ENCODE assay signal across 35 cellular contexts in genomic region chr14:104182857-104183425, GRCh38.
"Had no signal": no experiment of that assay in that cellular context is flagged by ENCODE, and none has a peak within 500 bp of the region (broad histone marks: within the 10 kb centered on the region; RNA-seq: fewer than 3 reads in every experiment).

No MANE protein-coding gene starts in this region.

- H3K9me3 ChIP-seq: adrenal gland, body of pancreas, breast epithelium had no signal

- H3K9me3 Mint-ChIP-seq: activated CD4-positive, alpha-beta memory T cell treated with anti-CD3 and anti-CD28 coated beads for 36 hours; activated CD4-positive, alpha-beta T cell treated with anti-CD3 and anti-CD28 coated beads, Interleukin-2, amount 10 ng/mL, durations not matched to agents 24 days and 14 days; activated CD8-positive, alpha-beta T cell treated with anti-CD3 and anti-CD28 coated beads for 36 hours; activated naive CD4-positive, alpha-beta T cell treated with anti-CD3 and anti-CD28 coated beads for 36 hours; activated naive CD4-positive, alpha-beta T cell treated with anti-CD3 and anti-CD28 coated beads, Interleukin-2, amount 50 U/mL, for 72 hours; activated naive CD8-positive, alpha-beta T cell treated with anti-CD3 and anti-CD28 coated beads for 36 hours; activated T-cell treated with anti-CD3 and anti-CD28 coated beads, Interleukin-2, amount 50 U/mL, for 4 hours; activated T-cell treated with anti-CD3 and anti-CD28 coated beads, Interleukin-2, amount 50 U/mL, for 72 hours; activated T-helper 1 cell treated with anti-CD3 and anti-CD28 coated beads, Interleukin-12 subunit alpha, Interleukin-12 subunit beta, Interleukin-2, Interleukin-4 antibody, amounts not matched to agents 30 ng/mL and 10 ng/mL and 1 ng/mL, durations not matched to agents 14 hours and 24 hours and 36 hours; activated T-helper 17 cell treated with anti-CD3 and anti-CD28 coated beads, Interleukin-2, amount 50 U/mL, for 72 hours; T-helper 1 cell treated with Interleukin-12 subunit alpha and Interleukin-12 subunit beta and Interleukin-4 antibody, amounts not matched to agents 30 μg/mL and 1 μg/mL, for 36 hours; T-helper 2 cell treated with Interferon-gamma antibody and Interleukin-4, amounts not matched to agents 5 μg/mL and 100 μg/mL, for 36 hours; WTC11 had no signal

- H3K4me1 ChIP-seq: adrenal gland, body of pancreas, breast epithelium had no signal

- H3K4me3 Mint-ChIP-seq: activated CD4-positive, alpha-beta memory T cell treated with anti-CD3 and anti-CD28 coated beads for 36 hours; activated CD4-positive, alpha-beta T cell treated with anti-CD3 and anti-CD28 coated beads, Interleukin-2, amount 10 ng/mL, durations not matched to agents 24 days and 14 days; activated CD8-positive, alpha-beta T cell treated with anti-CD3 and anti-CD28 coated beads for 36 hours; activated naive CD4-positive, alpha-beta T cell treated with anti-CD3 and anti-CD28 coated beads for 36 hours; activated naive CD8-positive, alpha-beta T cell treated with anti-CD3 and anti-CD28 coated beads for 36 hours; activated T-cell treated with anti-CD3 and anti-CD28 coated beads, Interleukin-2, amount 50 U/mL, for 4 hours; activated T-cell treated with anti-CD3 and anti-CD28 coated beads, Interleukin-2, amount 50 U/mL, for 72 hours; activated T-helper 1 cell treated with anti-CD3 and anti-CD28 coated beads, Interleukin-12 subunit alpha, Interleukin-12 subunit beta, Interleukin-2, Interleukin-4 antibody, amounts not matched to agents 30 ng/mL and 10 ng/mL and 1 ng/mL, durations not matched to agents 14 hours and 24 hours and 36 hours; activated T-helper 17 cell treated with anti-CD3 and anti-CD28 coated beads, Interleukin-2, amount 50 U/mL, for 72 hours; T-helper 1 cell treated with Interleukin-12 subunit alpha and Interleukin-12 subunit beta and Interleukin-4 antibody, amounts not matched to agents 30 μg/mL and 1 μg/mL, for 36 hours; T-helper 2 cell treated with Interferon-gamma antibody and Interleukin-4, amounts not matched to agents 5 μg/mL and 100 μg/mL, for 36 hours; WTC11 had no signal

- H3K36me3 ChIP-seq: adrenal gland, brain microvascular endothelial cell, breast epithelium had no signal

- H3K27ac ChIP-seq: adrenal gland, body of pancreas, brain microvascular endothelial cell, breast epithelium, VCaP had no signal

- H3K4me1 Mint-ChIP-seq: activated CD4-positive, alpha-beta T cell treated with anti-CD3 and anti-CD28 coated beads, Interleukin-2, amount 10 ng/mL, durations not matched to agents 24 days and 14 days; activated naive CD8-positive, alpha-beta T cell treated with anti-CD3 and anti-CD28 coated beads for 36 hours; activated T-helper 17 cell treated with anti-CD3 and anti-CD28 coated beads, Interleukin-2, amount 50 U/mL, for 72 hours; WTC11 had no signal

- H3K27ac Mint-ChIP-seq: activated CD4-positive, alpha-beta memory T cell treated with anti-CD3 and anti-CD28 coated beads for 36 hours; activated CD4-positive, alpha-beta T cell treated with anti-CD3 and anti-CD28 coated beads, Interleukin-2, amount 10 ng/mL, durations not matched to agents 24 days and 14 days; activated CD8-positive, alpha-beta T cell treated with anti-CD3 and anti-CD28 coated beads for 36 hours; activated naive CD4-positive, alpha-beta T cell treated with anti-CD3 and anti-CD28 coated beads for 36 hours; activated naive CD4-positive, alpha-beta T cell treated with anti-CD3 and anti-CD28 coated beads, Interleukin-2, amount 50 U/mL, for 72 hours; activated naive CD8-positive, alpha-beta T cell treated with anti-CD3 and anti-CD28 coated beads for 36 hours; activated T-cell treated with anti-CD3 and anti-CD28 coated beads, Interleukin-2, amount 50 U/mL, for 72 hours; activated T-helper 1 cell treated with anti-CD3 and anti-CD28 coated beads, Interleukin-12 subunit alpha, Interleukin-12 subunit beta, Interleukin-2, Interleukin-4 antibody, amounts not matched to agents 30 ng/mL and 10 ng/mL and 1 ng/mL, durations not matched to agents 14 hours and 24 hours and 36 hours; activated T-helper 17 cell treated with anti-CD3 and anti-CD28 coated beads, Interleukin-2, amount 50 U/mL, for 72 hours; T-helper 1 cell treated with Interleukin-12 subunit alpha and Interleukin-12 subunit beta and Interleukin-4 antibody, amounts not matched to agents 30 μg/mL and 1 μg/mL, for 36 hours; T-helper 2 cell treated with Interferon-gamma antibody and Interleukin-4, amounts not matched to agents 5 μg/mL and 100 μg/mL, for 36 hours; WTC11 had no signal

- ATAC-seq: activated CD8-positive, alpha-beta T cell treated with anti-CD3 and anti-CD28 coated beads for 36 hours; activated naive CD4-positive, alpha-beta T cell treated with anti-CD3 and anti-CD28 coated beads, Interleukin-2, amount 50 U/mL, for 72 hours; activated T-cell treated with anti-CD3 and anti-CD28 coated beads, Interleukin-2, amount 50 U/mL, for 4 hours; activated T-cell treated with anti-CD3 and anti-CD28 coated beads, Interleukin-2, amount 50 U/mL, for 72 hours; activated T-helper 17 cell treated with anti-CD3 and anti-CD28 coated beads, Interleukin-2, amount 50 U/mL, for 72 hours; body of pancreas; WTC11 had no signal

- H3K4me3 ChIP-seq: adrenal gland, body of pancreas, breast epithelium had no signal

- H3K27me3 ChIP-seq: adrenal gland, body of pancreas, brain microvascular endothelial cell had no signal

- DNase-seq: activated CD4-positive, alpha-beta memory T cell treated with anti-CD3 and anti-CD28 coated beads for 36 hours; activated CD4-positive, alpha-beta T cell treated with anti-CD3 and anti-CD28 coated beads for 4 hours; activated CD4-positive, alpha-beta T cell treated with anti-CD3 and anti-CD28 coated beads, Interleukin-2, amount 10 ng/mL, durations not matched to agents 24 days and 14 days; activated CD4-positive, alpha-beta T cell treated with anti-CD3 and anti-CD28 coated beads, Interleukin-2, amount 50 U/mL, for 1 hour; activated CD4-positive, alpha-beta T cell treated with anti-CD3 and anti-CD28 coated beads, Interleukin-2, amount 50 U/mL, for 4 hours; activated CD4-positive, CD25-positive, alpha-beta regulatory T cell treated with anti-CD3 and anti-CD28 coated beads, Interleukin-2, amount 50 U/mL, for 72 hours; activated CD8-positive, alpha-beta memory T cell treated with anti-CD3 and anti-CD28 coated beads, Interleukin-2, amount 50 U/mL, for 4 hours; activated CD8-positive, alpha-beta T cell treated with anti-CD3 and anti-CD28 coated beads for 36 hours; activated effector memory CD4-positive, alpha-beta T cell treated with anti-CD3 and anti-CD28 coated beads, Interleukin-2, amount 50 U/mL, for 16 hours; activated gamma-delta T cell treated with Interleukin-2 at 50 U/mL for 16 hours; activated naive CD4-positive, alpha-beta T cell; activated naive CD4-positive, alpha-beta T cell treated with anti-CD3 and anti-CD28 coated beads for 36 hours; activated naive CD4-positive, alpha-beta T cell treated with anti-CD3 and anti-CD28 coated beads, Interleukin-2, amount 50 U/mL, for 16 hours; activated naive CD8-positive, alpha-beta T cell treated with anti-CD3 and anti-CD28 coated beads for 36 hours; activated T-cell treated with anti-CD3 and anti-CD28 coated beads for 4 hours; activated T-cell treated with anti-CD3 and anti-CD28 coated beads, Interleukin-2, amount 50 U/mL, for 1 hour; activated T-cell treated with anti-CD3 and anti-CD28 coated beads, Interleukin-2, amount 50 U/mL, for 4 hours; activated T-cell treated with anti-CD3 and anti-CD28 coated beads, Interleukin-2, amount 50 U/mL, for 72 hours; adrenal gland; amniotic stem cell; aorta; body of pancreas; brain microvascular endothelial cell; central memory CD4-positive, alpha-beta T cell; T-helper 1 cell; T-helper 2 cell; T-helper 9 cell had no signal

- H3K27me3 Mint-ChIP-seq: activated CD4-positive, alpha-beta T cell treated with anti-CD3 and anti-CD28 coated beads, Interleukin-2, amount 10 ng/mL, durations not matched to agents 24 days and 14 days; activated CD8-positive, alpha-beta T cell treated with anti-CD3 and anti-CD28 coated beads for 36 hours; activated naive CD8-positive, alpha-beta T cell treated with anti-CD3 and anti-CD28 coated beads for 36 hours; activated T-helper 17 cell treated with anti-CD3 and anti-CD28 coated beads, Interleukin-2, amount 50 U/mL, for 72 hours had no signal
